13 cellular contexts compared by ENCODE assay signal in genomic region chr1:73162576-73162975, GRCh38.
"Had no signal": no experiment of that assay in that cellular context is flagged by ENCODE, and none has a peak within 500 bp of the region (broad histone marks: within the 10 kb centered on the region; RNA-seq: fewer than 3 reads in every experiment).

No MANE protein-coding gene starts in this region.

- H3K27me3 ChIP-seq: upper lobe of left lung had no signal

- H3K4me1 ChIP-seq: psoas muscle, upper lobe of left lung had no signal

- H3K9me3 ChIP-seq: psoas muscle, upper lobe of left lung had no signal

- H3K27ac Mint-ChIP-seq: activated B cell treated with CpG ODN at 0.5 μM for 24 hours; activated CD4-positive, alpha-beta T cell treated with anti-CD3 and anti-CD28 coated beads, Interleukin-2, amount 10 ng/mL, durations not matched to agents 24 days and 14 days; activated naive CD8-positive, alpha-beta T cell treated with anti-CD3 and anti-CD28 coated beads, Interleukin-2, amount 50 U/mL, for 24 hours; activated T-helper 1 cell treated with anti-CD3 and anti-CD28 coated beads, Interleukin-12 subunit alpha, Interleukin-12 subunit beta, Interleukin-2, Interleukin-4 antibody, amounts not matched to agents 30 ng/mL and 10 ng/mL and 1 ng/mL, durations not matched to agents 14 hours and 24 hours and 36 hours; natural killer cell treated with Interleukin-12 subunit alpha and Interleukin-12 subunit beta and Interleukin-15 and Interleukin-18, amount 100 ng/mL, for 72 hours had no signal

- H3K4me1 Mint-ChIP-seq: activated B cell treated with CpG ODN at 0.5 μM for 24 hours; activated CD4-positive, alpha-beta T cell treated with anti-CD3 and anti-CD28 coated beads, Interleukin-2, amount 10 ng/mL, durations not matched to agents 24 days and 14 days; activated naive CD8-positive, alpha-beta T cell treated with anti-CD3 and anti-CD28 coated beads, Interleukin-2, amount 50 U/mL, for 24 hours had no signal

- H3K27me3 Mint-ChIP-seq: activated B cell treated with CpG ODN at 0.5 μM for 24 hours; activated CD4-positive, alpha-beta T cell treated with anti-CD3 and anti-CD28 coated beads, Interleukin-2, amount 10 ng/mL, durations not matched to agents 24 days and 14 days; activated naive CD8-positive, alpha-beta T cell treated with anti-CD3 and anti-CD28 coated beads, Interleukin-2, amount 50 U/mL, for 24 hours; natural killer cell treated with Interleukin-12 subunit alpha and Interleukin-12 subunit beta and Interleukin-15 and Interleukin-18, amount 100 ng/mL, for 72 hours had no signal

- H3K9me3 Mint-ChIP-seq: activated B cell treated with CpG ODN at 0.5 μM for 24 hours; activated CD4-positive, alpha-beta T cell treated with anti-CD3 and anti-CD28 coated beads, Interleukin-2, amount 10 ng/mL, durations not matched to agents 24 days and 14 days had no signal

- DNase-seq: activated B cell treated with CpG ODN at 0.5 μM for 24 hours; activated CD4-positive, alpha-beta T cell treated with anti-CD3 and anti-CD28 coated beads, Interleukin-2, amount 10 ng/mL, durations not matched to agents 24 days and 14 days; activated naive CD4-positive, alpha-beta T cell treated with Interleukin-2 at 50 U/mL for 16 hours; activated naive CD8-positive, alpha-beta T cell treated with anti-CD3 and anti-CD28 coated beads, Interleukin-2, amount 50 U/mL, for 24 hours; central memory CD4-positive, alpha-beta T cell; effector memory CD4-positive, alpha-beta T cell; psoas muscle; stimulated activated CD4-positive, alpha-beta T cell treated with anti-CD3 and anti-CD28 coated beads, Interleukin-2, amount 100 ng/mL, for 24 hours; stimulated activated naive CD4-positive, alpha-beta T cell; upper lobe of left lung had no signal

- H3K36me3 Mint-ChIP-seq: natural killer cell treated with Interleukin-12 subunit alpha and Interleukin-12 subunit beta and Interleukin-15 and Interleukin-18, amount 100 ng/mL, for 72 hours had no signal

- H3K27ac ChIP-seq: coronary artery, psoas muscle, upper lobe of left lung had no signal

- H3K4me3 Mint-ChIP-seq: activated B cell treated with CpG ODN at 0.5 μM for 24 hours; activated CD4-positive, alpha-beta T cell treated with anti-CD3 and anti-CD28 coated beads, Interleukin-2, amount 10 ng/mL, durations not matched to agents 24 days and 14 days; activated naive CD8-positive, alpha-beta T cell treated with anti-CD3 and anti-CD28 coated beads, Interleukin-2, amount 50 U/mL, for 24 hours; activated T-helper 1 cell treated with anti-CD3 and anti-CD28 coated beads, Interleukin-12 subunit alpha, Interleukin-12 subunit beta, Interleukin-2, Interleukin-4 antibody, amounts not matched to agents 30 ng/mL and 10 ng/mL and 1 ng/mL, durations not matched to agents 14 hours and 24 hours and 36 hours; natural killer cell treated with Interleukin-12 subunit alpha and Interleukin-12 subunit beta and Interleukin-15 and Interleukin-18, amount 100 ng/mL, for 72 hours had no signal
